ENCODE assay signal across 17 cellular contexts in genomic region chr9:97665742-97666141, GRCh38.
"Had no signal": no experiment of that assay in that cellular context is flagged by ENCODE, and none has a peak within 500 bp of the region (broad histone marks: within the 10 kb centered on the region; RNA-seq: fewer than 3 reads in every experiment).

No MANE protein-coding gene starts in this region.

- H3K4me3 ChIP-seq: body of pancreas, left lung, SK-N-MC, spleen, tibial nerve, uterus had no signal

- H3K4me3 Mint-ChIP-seq: activated CD4-positive, alpha-beta T cell treated with anti-CD3 and anti-CD28 coated beads, Interleukin-2, amount 10 ng/mL, durations not matched to agents 24 days and 14 days; endodermal cell; WTC11 had no signal

- H3K27ac Mint-ChIP-seq: endodermal cell, WTC11 had no signal

- H3K9me3 Mint-ChIP-seq: activated CD4-positive, alpha-beta T cell treated with anti-CD3 and anti-CD28 coated beads, Interleukin-2, amount 10 ng/mL, durations not matched to agents 24 days and 14 days; endodermal cell; WTC11 had no signal

- H3K27ac ChIP-seq: body of pancreas, left lung, SK-N-MC, spleen, tibial nerve, uterus had no signal

- DNase-seq: activated CD4-positive, alpha-beta T cell treated with anti-CD3 and anti-CD28 coated beads, Interleukin-2, amount 10 ng/mL, durations not matched to agents 24 days and 14 days; activated gamma-delta T cell treated with Interleukin-2 at 50 U/mL for 16 hours; activated T-cell treated with anti-CD3 and anti-CD28 coated beads, Interleukin-2, amount 50 U/mL, for 1 hour; body of pancreas; endodermal cell; erythroblast; glutamatergic neuron; left lung; midbrain; retina; SHP77; spleen; stimulated activated naive CD4-positive, alpha-beta T cell; uterus had no signal

- H3K27me3 ChIP-seq: body of pancreas, left lung, spleen, tibial nerve, uterus had no signal

- ATAC-seq: body of pancreas, left lung, WTC11 had no signal

- H3K27me3 Mint-ChIP-seq: activated CD4-positive, alpha-beta T cell treated with anti-CD3 and anti-CD28 coated beads, Interleukin-2, amount 10 ng/mL, durations not matched to agents 24 days and 14 days had no signal

- H3K4me1 Mint-ChIP-seq: endodermal cell, WTC11 had no signal
